30 cellular contexts compared by ENCODE assay signal in the genomic region with DNA sequence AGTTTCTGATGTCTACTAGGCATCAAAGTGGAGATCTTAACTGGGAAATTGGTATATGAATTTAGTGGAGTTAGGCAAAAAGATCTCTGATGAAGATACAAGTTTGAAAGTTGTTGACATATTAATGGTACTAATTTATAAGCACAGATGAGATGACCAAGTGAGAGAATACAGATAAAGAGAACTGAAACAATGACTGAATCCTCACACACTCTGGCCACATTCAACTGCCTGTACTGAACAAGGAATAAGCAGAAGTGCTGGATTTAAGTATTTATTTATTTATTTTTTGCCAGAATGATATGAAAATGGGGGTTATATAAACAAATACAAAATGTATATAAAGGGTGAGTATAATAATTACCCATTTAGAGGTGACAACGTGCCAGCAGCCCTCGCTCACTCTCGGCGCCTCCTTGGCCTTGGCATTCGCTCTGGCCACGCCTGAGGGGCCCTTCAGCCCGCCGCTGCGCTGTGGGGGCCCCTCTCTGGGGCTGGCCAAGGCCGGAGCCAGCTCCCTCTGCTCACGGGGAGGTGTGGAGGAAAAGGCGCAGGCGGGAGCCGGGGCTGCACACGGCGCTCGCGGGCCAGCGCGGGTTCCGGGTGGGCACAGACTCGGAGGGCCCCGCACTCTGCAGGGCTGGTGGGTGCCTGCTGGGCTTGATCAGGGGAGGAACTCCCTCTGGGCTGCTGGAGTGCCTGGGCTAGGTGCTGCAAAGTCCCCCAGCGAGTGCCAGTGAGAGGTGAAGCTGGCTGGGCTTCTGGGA.
"Had no signal": no experiment of that assay in that cellular context is flagged by ENCODE, and none has a peak within 500 bp of the region (broad histone marks: within the 10 kb centered on the region; RNA-seq: fewer than 3 reads in every experiment).

No MANE protein-coding gene starts in this region.

- H3K36me3 ChIP-seq: gastrocnemius medialis, neural progenitor cell, right lobe of liver, suprapubic skin, thyroid gland, vagina had no signal

- H3K9me3 Mint-ChIP-seq: mesothelial cell of epicardium, nephron, neural progenitor cell had no signal

- H3K27me3 Mint-ChIP-seq: dendritic cell treated with granulocyte-macrophage colony-stimulating factor and Interleukin-4, amounts not matched to agents 40 ng/mL and 50 ng/mL, for 4 days; naive B cell; progenitor cell of endocrine pancreas; stimulated activated naive CD8-positive, alpha-beta T cell treated with anti-CD3 and anti-CD28 coated beads, Interleukin-15, amount 100 ng/mL, for 72 hours had no signal

- DNase-seq: effector CD8-positive, alpha-beta T cell; endodermal cell; foreskin fibroblast; gastrocnemius medialis; head of caudate nucleus; kidney; mesenchymal stem cell; naive B cell; right lobe of liver; small intestine; stimulated activated CD4-positive, alpha-beta T cell treated with anti-CD3 and anti-CD28 coated beads, Interleukin-12 subunit alpha, Interleukin-12 subunit beta, amount 100 ng/mL, for 4 hours; stimulated activated CD4-positive, alpha-beta T cell treated with anti-CD3 and anti-CD28 coated beads, Interleukin-1b, Interleukin-23, amount 100 ng/mL, for 48 hours; stimulated activated CD4-positive, alpha-beta T cell treated with anti-CD3 and anti-CD28 coated beads, Interleukin-4, amount 100 ng/mL, for 1 hour; stimulated activated CD8-positive, alpha-beta memory T cell treated with anti-CD3 and anti-CD28 coated beads, Interleukin-4, amount 100 ng/mL, for 48 hours; stimulated activated naive CD4-positive, alpha-beta T cell; stimulated activated naive CD8-positive, alpha-beta T cell treated with anti-CD3 and anti-CD28 coated beads, Interleukin-15, amount 100 ng/mL, for 72 hours; thyroid gland; trophoblast cell had no signal

- H3K27ac Mint-ChIP-seq: dendritic cell treated with granulocyte-macrophage colony-stimulating factor and Interleukin-4, amounts not matched to agents 40 ng/mL and 50 ng/mL, for 4 days; endodermal cell; mesothelial cell of epicardium; naive B cell; nephron; neural progenitor cell; progenitor cell of endocrine pancreas; stimulated activated naive CD8-positive, alpha-beta T cell treated with anti-CD3 and anti-CD28 coated beads, Interleukin-15, amount 100 ng/mL, for 72 hours had no signal

- H3K9ac ChIP-seq: neural progenitor cell, parathyroid adenoma had no signal

- H3K4me1 ChIP-seq: gastrocnemius medialis, neural progenitor cell, parathyroid adenoma, right lobe of liver, suprapubic skin, thyroid gland, vagina had no signal

- H3K79me2 ChIP-seq: parathyroid adenoma had no signal

- H3K9me3 ChIP-seq: gastrocnemius medialis, right lobe of liver, suprapubic skin, thyroid gland, vagina had no signal

- H3K4me3 ChIP-seq: gastrocnemius medialis, mucosa of descending colon, neural progenitor cell, right lobe of liver, suprapubic skin, thyroid gland, vagina had no signal

- H3K36me3 Mint-ChIP-seq: mesothelial cell of epicardium, naive B cell, neural progenitor cell had no signal

- H3K27ac ChIP-seq: epithelial cell of prostate, gastrocnemius medialis, neural progenitor cell, parathyroid adenoma, right lobe of liver, suprapubic skin, thyroid gland, vagina had no signal

- H3K4me3 Mint-ChIP-seq: dendritic cell treated with granulocyte-macrophage colony-stimulating factor and Interleukin-4, amounts not matched to agents 40 ng/mL and 50 ng/mL, for 4 days; endodermal cell; mesothelial cell of epicardium; naive B cell; nephron; neural progenitor cell; stimulated activated naive CD8-positive, alpha-beta T cell treated with anti-CD3 and anti-CD28 coated beads, Interleukin-15, amount 100 ng/mL, for 72 hours had no signal

- H3K4me1 Mint-ChIP-seq: endodermal cell; mesothelial cell of epicardium; naive B cell; nephron; neural progenitor cell; stimulated activated naive CD8-positive, alpha-beta T cell treated with anti-CD3 and anti-CD28 coated beads, Interleukin-15, amount 100 ng/mL, for 72 hours had no signal

- H3K4me2 ChIP-seq: neural progenitor cell had no signal

- ATAC-seq: esophagus mucosa; gastrocnemius medialis; left lobe of liver; mucosa of descending colon; right lobe of liver; stimulated activated naive CD8-positive, alpha-beta T cell treated with anti-CD3 and anti-CD28 coated beads, Interleukin-15, amount 100 ng/mL, for 72 hours had no signal

- H2AFZ ChIP-seq: neural progenitor cell, parathyroid adenoma had no signal

- H3K27me3 ChIP-seq: gastrocnemius medialis, neural progenitor cell, right lobe of liver, suprapubic skin, thyroid gland, vagina had no signal
